Comparison of ENCODE assay signal across 1 cellular context in the genomic region with DNA sequence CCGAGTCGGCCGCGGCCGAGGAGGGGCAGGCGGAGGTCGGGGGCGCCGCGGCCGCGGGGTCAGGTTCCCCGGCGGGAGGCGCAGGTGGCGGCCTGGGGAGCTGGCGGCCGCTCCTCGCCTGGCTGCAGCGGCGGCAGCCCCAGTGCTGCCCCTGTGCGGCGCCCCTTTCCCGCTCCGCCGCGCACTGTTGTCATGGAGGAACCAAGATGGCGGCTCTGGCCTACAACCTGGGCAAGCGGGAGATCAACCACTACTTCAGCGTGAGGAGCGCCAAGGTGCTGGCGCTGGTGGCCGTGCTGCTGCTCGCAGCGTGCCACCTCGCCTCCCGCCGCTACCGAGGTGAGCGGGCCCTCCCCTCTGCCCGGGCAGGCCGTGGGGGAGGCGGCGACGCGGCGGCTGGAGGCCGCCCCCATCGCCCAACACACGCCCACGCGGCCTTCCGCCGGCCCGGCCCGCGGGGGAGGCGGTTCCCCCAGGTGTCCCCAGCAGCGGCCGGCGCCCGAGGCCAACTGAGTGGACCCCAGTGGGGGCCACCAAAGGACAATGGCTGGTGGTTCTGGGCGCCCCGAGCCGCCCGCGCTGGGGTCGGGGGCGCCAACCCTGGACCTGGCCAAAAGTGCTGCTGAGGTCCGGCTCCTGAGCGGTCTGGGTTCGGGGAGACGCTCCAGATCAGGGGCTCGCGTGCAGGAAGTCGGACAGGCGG.
TF ChIP-seq lines count a peak whose summit lies in the region.

No MANE protein-coding gene starts in this region.

TF ChIP-seq in GM12878, 131 proteins besides CTCF, POLR2A, EP300 and RAD21 (continued from another document and continues in another):
- TF ChIP-seq, protein P1, sequence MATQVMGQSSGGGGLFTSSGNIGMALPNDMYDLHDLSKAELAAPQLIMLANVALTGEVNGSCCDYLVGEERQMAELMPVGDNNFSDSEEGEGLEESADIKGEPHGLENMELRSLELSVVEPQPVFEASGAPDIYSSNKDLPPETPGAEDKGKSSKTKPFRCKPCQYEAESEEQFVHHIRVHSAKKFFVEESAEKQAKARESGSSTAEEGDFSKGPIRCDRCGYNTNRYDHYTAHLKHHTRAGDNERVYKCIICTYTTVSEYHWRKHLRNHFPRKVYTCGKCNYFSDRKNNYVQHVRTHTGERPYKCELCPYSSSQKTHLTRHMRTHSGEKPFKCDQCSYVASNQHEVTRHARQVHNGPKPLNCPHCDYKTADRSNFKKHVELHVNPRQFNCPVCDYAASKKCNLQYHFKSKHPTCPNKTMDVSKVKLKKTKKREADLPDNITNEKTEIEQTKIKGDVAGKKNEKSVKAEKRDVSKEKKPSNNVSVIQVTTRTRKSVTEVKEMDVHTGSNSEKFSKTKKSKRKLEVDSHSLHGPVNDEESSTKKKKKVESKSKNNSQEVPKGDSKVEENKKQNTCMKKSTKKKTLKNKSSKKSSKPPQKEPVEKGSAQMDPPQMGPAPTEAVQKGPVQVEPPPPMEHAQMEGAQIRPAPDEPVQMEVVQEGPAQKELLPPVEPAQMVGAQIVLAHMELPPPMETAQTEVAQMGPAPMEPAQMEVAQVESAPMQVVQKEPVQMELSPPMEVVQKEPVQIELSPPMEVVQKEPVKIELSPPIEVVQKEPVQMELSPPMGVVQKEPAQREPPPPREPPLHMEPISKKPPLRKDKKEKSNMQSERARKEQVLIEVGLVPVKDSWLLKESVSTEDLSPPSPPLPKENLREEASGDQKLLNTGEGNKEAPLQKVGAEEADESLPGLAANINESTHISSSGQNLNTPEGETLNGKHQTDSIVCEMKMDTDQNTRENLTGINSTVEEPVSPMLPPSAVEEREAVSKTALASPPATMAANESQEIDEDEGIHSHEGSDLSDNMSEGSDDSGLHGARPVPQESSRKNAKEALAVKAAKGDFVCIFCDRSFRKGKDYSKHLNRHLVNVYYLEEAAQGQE (IDR thresholded peaks at IDR 0.05; ENCODE audit: low read depth, low read length) = no peak
- TF ChIP-seq ESRRA (IDR thresholded peaks at IDR 0.05; ENCODE audit: low read length) (no peak), BHLHE40 (IDR thresholded peaks at IDR 0.05; ENCODE audit: borderline replicate concordance in 1 of 2, low read depth in 2 of 2, low read length in 1 of 2) (peak in 1 of 2 experiments; percentile 55; a peak in 2 of 4 replicates), SREBF1 (IDR thresholded peaks at IDR 0.05; ENCODE audit: low read length) (no peak), KDM1A (IDR thresholded peaks at IDR 0.05; ENCODE audit: borderline replicate concordance) (no peak), HDGF (IDR thresholded peaks at IDR 0.05) (no peak), MTA3 (IDR thresholded peaks at IDR 0.05; ENCODE audit: borderline replicate concordance, low read length) (no peak), RUNX3 (IDR thresholded peaks at IDR 0.05; ENCODE audit: low read length) (peak; percentile 12; the same call in 1 of the 2 replicates), POLR2AphosphoS5 (IDR thresholded peaks at IDR 0.05; ENCODE audit: low read length) (peak; percentile 39; the same call in 1 of the 2 replicates), HDAC2 (IDR thresholded peaks at IDR 0.05) (no peak), TBL1XR1 (IDR thresholded peaks at IDR 0.05; ENCODE audit: low read depth, low read length) (no peak), ZNF622 (IDR thresholded peaks at IDR 0.05) (no peak), ETV6 (conservative IDR thresholded peaks at IDR 0.05 in 1 of 2, IDR thresholded peaks at IDR 0.05 in 1 of 2; ENCODE audit: borderline replicate concordance in 1 of 2, low read depth in 1 of 2) (no peak), CREM (IDR thresholded peaks at IDR 0.05; ENCODE audit: low read depth) (peak; percentile 53; the same call in 1 of the 2 replicates), STAT1 (conservative IDR thresholded peaks at IDR 0.05) (no peak), MYB (IDR thresholded peaks at IDR 0.05; ENCODE audit: borderline replicate concordance, low read depth, low read length) (no peak), ASH2L (IDR thresholded peaks at IDR 0.05; ENCODE audit: borderline replicate concordance, low read depth) (no peak; the same call in 1 of the 2 replicates), CBX5 (IDR thresholded peaks at IDR 0.05; ENCODE audit: low read depth) (peak; percentile 50; the same call in 1 of the 2 replicates), PKNOX1 (IDR thresholded peaks at IDR 0.05) (no peak), ZNF274 (IDR thresholded peaks at IDR 0.05; ENCODE audit: insufficient read depth, insufficient read length) (no peak), CREB1 (IDR thresholded peaks at IDR 0.05; ENCODE audit: low read depth) (peak; percentile 27), SMAD1 (IDR thresholded peaks at IDR 0.05; ENCODE audit: low read depth, partially characterized antibody) (no peak), YBX1 (IDR thresholded peaks at IDR 0.05) (no peak), BACH1 (IDR thresholded peaks at IDR 0.05; ENCODE audit: borderline replicate concordance) (peak; percentile 64; the same call in 1 of the 2 replicates), TCF12 (IDR thresholded peaks at IDR 0.05; ENCODE audit: low read depth, low read length) (peak; percentile 43; the same call in 1 of the 2 replicates), NBN (IDR thresholded peaks at IDR 0.05) (no peak), CBFB (IDR thresholded peaks at IDR 0.05; ENCODE audit: low read depth) (no peak), ZNF384 (IDR thresholded peaks at IDR 0.05; ENCODE audit: borderline replicate concordance, low read depth, low read length) (no peak), IKZF2 (IDR thresholded peaks at IDR 0.05) (no peak), SMC3 (IDR thresholded peaks at IDR 0.05; ENCODE audit: borderline replicate concordance, low read length) (0 out of 2 replicates have a peak, but pooled peaks have one; percentile 10), YY1 (IDR thresholded peaks at IDR 0.05; ENCODE audit: low read depth, low read length) (peak; percentile 97)
- TF ChIP-seq, protein P2, sequence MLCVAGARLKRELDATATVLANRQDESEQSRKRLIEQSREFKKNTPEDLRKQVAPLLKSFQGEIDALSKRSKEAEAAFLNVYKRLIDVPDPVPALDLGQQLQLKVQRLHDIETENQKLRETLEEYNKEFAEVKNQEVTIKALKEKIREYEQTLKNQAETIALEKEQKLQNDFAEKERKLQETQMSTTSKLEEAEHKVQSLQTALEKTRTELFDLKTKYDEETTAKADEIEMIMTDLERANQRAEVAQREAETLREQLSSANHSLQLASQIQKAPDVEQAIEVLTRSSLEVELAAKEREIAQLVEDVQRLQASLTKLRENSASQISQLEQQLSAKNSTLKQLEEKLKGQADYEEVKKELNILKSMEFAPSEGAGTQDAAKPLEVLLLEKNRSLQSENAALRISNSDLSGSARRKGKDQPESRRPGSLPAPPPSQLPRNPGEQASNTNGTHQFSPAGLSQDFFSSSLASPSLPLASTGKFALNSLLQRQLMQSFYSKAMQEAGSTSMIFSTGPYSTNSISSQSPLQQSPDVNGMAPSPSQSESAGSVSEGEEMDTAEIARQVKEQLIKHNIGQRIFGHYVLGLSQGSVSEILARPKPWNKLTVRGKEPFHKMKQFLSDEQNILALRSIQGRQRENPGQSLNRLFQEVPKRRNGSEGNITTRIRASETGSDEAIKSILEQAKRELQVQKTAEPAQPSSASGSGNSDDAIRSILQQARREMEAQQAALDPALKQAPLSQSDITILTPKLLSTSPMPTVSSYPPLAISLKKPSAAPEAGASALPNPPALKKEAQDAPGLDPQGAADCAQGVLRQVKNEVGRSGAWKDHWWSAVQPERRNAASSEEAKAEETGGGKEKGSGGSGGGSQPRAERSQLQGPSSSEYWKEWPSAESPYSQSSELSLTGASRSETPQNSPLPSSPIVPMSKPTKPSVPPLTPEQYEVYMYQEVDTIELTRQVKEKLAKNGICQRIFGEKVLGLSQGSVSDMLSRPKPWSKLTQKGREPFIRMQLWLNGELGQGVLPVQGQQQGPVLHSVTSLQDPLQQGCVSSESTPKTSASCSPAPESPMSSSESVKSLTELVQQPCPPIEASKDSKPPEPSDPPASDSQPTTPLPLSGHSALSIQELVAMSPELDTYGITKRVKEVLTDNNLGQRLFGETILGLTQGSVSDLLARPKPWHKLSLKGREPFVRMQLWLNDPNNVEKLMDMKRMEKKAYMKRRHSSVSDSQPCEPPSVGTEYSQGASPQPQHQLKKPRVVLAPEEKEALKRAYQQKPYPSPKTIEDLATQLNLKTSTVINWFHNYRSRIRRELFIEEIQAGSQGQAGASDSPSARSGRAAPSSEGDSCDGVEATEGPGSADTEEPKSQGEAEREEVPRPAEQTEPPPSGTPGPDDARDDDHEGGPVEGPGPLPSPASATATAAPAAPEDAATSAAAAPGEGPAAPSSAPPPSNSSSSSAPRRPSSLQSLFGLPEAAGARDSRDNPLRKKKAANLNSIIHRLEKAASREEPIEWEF (IDR thresholded peaks at IDR 0.05; ENCODE audit: insufficient replicate concordance, low read depth, low read length) = no peak
- TF ChIP-seq, protein P3, sequence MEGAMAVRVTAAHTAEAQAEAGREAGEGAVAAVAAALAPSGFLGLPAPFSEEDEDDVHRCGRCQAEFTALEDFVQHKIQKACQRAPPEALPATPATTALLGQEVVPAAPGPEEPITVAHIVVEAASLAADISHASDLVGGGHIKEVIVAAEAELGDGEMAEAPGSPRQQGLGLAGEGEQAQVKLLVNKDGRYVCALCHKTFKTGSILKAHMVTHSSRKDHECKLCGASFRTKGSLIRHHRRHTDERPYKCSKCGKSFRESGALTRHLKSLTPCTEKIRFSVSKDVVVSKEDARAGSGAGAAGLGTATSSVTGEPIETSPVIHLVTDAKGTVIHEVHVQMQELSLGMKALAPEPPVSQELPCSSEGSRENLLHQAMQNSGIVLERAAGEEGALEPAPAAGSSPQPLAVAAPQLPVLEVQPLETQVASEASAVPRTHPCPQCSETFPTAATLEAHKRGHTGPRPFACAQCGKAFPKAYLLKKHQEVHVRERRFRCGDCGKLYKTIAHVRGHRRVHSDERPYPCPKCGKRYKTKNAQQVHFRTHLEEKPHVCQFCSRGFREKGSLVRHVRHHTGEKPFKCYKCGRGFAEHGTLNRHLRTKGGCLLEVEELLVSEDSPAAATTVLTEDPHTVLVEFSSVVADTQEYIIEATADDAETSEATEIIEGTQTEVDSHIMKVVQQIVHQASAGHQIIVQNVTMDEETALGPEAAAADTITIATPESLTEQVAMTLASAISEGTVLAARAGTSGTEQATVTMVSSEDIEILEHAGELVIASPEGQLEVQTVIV (IDR thresholded peaks at IDR 0.05; ENCODE audit: borderline replicate concordance, partially characterized antibody) = no peak
- TF ChIP-seq, protein P4, sequence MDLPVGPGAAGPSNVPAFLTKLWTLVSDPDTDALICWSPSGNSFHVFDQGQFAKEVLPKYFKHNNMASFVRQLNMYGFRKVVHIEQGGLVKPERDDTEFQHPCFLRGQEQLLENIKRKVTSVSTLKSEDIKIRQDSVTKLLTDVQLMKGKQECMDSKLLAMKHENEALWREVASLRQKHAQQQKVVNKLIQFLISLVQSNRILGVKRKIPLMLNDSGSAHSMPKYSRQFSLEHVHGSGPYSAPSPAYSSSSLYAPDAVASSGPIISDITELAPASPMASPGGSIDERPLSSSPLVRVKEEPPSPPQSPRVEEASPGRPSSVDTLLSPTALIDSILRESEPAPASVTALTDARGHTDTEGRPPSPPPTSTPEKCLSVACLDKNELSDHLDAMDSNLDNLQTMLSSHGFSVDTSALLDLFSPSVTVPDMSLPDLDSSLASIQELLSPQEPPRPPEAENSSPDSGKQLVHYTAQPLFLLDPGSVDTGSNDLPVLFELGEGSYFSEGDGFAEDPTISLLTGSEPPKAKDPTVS (IDR thresholded peaks at IDR 0.05; ENCODE audit: low read depth, low read length) = no peak
- TF ChIP-seq, protein P5, sequence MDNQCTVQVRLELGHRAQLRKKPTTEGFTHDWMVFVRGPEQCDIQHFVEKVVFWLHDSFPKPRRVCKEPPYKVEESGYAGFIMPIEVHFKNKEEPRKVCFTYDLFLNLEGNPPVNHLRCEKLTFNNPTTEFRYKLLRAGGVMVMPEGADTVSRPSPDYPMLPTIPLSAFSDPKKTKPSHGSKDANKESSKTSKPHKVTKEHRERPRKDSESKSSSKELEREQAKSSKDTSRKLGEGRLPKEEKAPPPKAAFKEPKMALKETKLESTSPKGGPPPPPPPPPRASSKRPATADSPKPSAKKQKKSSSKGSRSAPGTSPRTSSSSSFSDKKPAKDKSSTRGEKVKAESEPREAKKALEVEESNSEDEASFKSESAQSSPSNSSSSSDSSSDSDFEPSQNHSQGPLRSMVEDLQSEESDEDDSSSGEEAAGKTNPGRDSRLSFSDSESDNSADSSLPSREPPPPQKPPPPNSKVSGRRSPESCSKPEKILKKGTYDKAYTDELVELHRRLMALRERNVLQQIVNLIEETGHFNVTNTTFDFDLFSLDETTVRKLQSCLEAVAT (IDR thresholded peaks at IDR 0.05) = no peak
- TF ChIP-seq, protein P6, sequence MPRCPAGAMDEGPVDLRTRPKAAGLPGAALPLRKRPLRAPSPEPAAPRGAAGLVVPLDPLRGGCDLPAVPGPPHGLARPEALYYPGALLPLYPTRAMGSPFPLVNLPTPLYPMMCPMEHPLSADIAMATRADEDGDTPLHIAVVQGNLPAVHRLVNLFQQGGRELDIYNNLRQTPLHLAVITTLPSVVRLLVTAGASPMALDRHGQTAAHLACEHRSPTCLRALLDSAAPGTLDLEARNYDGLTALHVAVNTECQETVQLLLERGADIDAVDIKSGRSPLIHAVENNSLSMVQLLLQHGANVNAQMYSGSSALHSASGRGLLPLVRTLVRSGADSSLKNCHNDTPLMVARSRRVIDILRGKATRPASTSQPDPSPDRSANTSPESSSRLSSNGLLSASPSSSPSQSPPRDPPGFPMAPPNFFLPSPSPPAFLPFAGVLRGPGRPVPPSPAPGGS (IDR thresholded peaks at IDR 0.05; ENCODE audit: borderline replicate concordance, insufficient read depth, low read depth, low read length, poor library complexity, severe bottlenecking) = no peak
- TF ChIP-seq, protein P7, sequence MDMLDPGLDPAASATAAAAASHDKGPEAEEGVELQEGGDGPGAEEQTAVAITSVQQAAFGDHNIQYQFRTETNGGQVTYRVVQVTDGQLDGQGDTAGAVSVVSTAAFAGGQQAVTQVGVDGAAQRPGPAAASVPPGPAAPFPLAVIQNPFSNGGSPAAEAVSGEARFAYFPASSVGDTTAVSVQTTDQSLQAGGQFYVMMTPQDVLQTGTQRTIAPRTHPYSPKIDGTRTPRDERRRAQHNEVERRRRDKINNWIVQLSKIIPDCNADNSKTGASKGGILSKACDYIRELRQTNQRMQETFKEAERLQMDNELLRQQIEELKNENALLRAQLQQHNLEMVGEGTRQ (IDR thresholded peaks at IDR 0.05; ENCODE audit: borderline replicate concordance, low read depth, low read length) = no peak
